28 cellular contexts compared by ENCODE assay signal in genomic region chr14:36928432-36928831, GRCh38.
"Had no signal": no experiment of that assay in that cellular context is flagged by ENCODE, and none has a peak within 500 bp of the region (broad histone marks: within the 10 kb centered on the region; RNA-seq: fewer than 3 reads in every experiment).

No MANE protein-coding gene starts in this region.

- DNase-seq: activated B cell treated with CpG ODN at 0.5 μM for 24 hours; activated CD4-positive, alpha-beta memory T cell treated with anti-CD3 and anti-CD28 coated beads, Interleukin-2, amount 10 ng/mL, durations not matched to agents 7 days and 5 days; activated CD4-positive, alpha-beta T cell treated with anti-CD3 and anti-CD28 coated beads for 4 hours; activated CD4-positive, alpha-beta T cell treated with anti-CD3 and anti-CD28 coated beads, Interleukin-2, amount 10 ng/mL, durations not matched to agents 24 days and 14 days; activated CD4-positive, alpha-beta T cell treated with anti-CD3 and anti-CD28 coated beads, Interleukin-2, amount 50 U/mL, for 1 hour; activated CD4-positive, alpha-beta T cell treated with anti-CD3 and anti-CD28 coated beads, Interleukin-2, amount 50 U/mL, for 48 hours; activated CD4-positive, CD25-positive, alpha-beta regulatory T cell treated with anti-CD3 and anti-CD28 coated beads, Interleukin-2, amount 50 U/mL, for 72 hours; activated CD8-positive, alpha-beta memory T cell treated with anti-CD3 and anti-CD28 coated beads for 24 hours; activated CD8-positive, alpha-beta memory T cell treated with anti-CD3 and anti-CD28 coated beads, Interleukin-2, amount 10 ng/mL, durations not matched to agents 7 days and 5 days; activated CD8-positive, alpha-beta memory T cell treated with anti-CD3 and anti-CD28 coated beads, Interleukin-2, amount 50 U/mL, for 48 hours; activated CD8-positive, alpha-beta T cell treated with anti-CD3 and anti-CD28 coated beads, Interleukin-2, amount 10 ng/mL, durations not matched to agents 7 days and 5 days; activated effector memory CD4-positive, alpha-beta T cell treated with Interleukin-2 at 50 U/mL for 16 hours; activated gamma-delta T cell; activated naive CD4-positive, alpha-beta T cell treated with anti-CD3 and anti-CD28 coated beads, Interleukin-2, amount 10 ng/mL, durations not matched to agents 7 days and 5 days; activated naive CD4-positive, alpha-beta T cell treated with Interleukin-2 at 50 U/mL for 16 hours; activated naive CD8-positive, alpha-beta T cell treated with anti-CD3 and anti-CD28 coated beads, Interleukin-2, amount 10 ng/mL, durations not matched to agents 7 days and 5 days; activated naive CD8-positive, alpha-beta T cell treated with anti-CD3 and anti-CD28 coated beads, Interleukin-2, amount 50 U/mL, for 24 hours; activated T-cell treated with anti-CD3 and anti-CD28 coated beads, Interleukin-2, amount 50 U/mL, for 24 hours; activated T-cell treated with anti-CD3 and anti-CD28 coated beads, Interleukin-2, amount 50 U/mL, for 48 hours; amygdala; anterior cingulate cortex; caudate nucleus; cerebellar nuclear complex; T-helper 2 cell; T-helper 9 cell had no signal

- H3K9me3 ChIP-seq: ascending aorta had no signal

- H3K36me3 ChIP-seq: ascending aorta, cardiac muscle cell had no signal

- H3K27me3 ChIP-seq: ascending aorta, cardiac muscle cell had no signal

- H3K4me1 ChIP-seq: ascending aorta had no signal

- H3K27ac ChIP-seq: ascending aorta, cardiac muscle cell, VCaP had no signal

- H3K4me3 ChIP-seq: ascending aorta, cardiac muscle cell had no signal
